Comparison of ENCODE assay signal across 11 cellular contexts in the genomic region with DNA sequence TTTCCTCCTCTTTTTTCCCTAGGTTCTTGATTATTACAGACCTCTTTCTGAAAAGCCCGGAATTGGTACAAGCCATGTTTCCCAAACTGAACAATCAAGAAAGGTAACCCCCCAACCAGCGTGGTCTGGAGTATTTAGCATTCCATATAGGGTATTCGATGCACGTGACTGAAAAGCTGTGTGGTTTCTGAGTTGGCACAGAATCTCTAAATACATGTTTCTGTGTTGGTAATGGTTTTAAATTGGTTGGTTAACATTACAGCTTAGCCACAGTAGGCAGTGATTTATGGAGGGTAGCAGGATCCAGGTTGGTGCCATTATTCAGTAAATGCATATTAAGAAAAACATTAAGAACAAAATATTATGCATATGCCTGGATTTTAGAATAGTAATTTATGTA.
"Had no signal": no experiment of that assay in that cellular context is flagged by ENCODE, and none has a peak within 500 bp of the region (broad histone marks: within the 10 kb centered on the region; RNA-seq: fewer than 3 reads in every experiment).

No MANE protein-coding gene starts in this region.

- DNase-seq: activated CD8-positive, alpha-beta memory T cell treated with anti-CD3 and anti-CD28 coated beads, Interleukin-2, amount 50 U/mL, for 48 hours; activated CD8-positive, alpha-beta T cell treated with anti-CD3 and anti-CD28 coated beads for 36 hours; activated naive CD8-positive, alpha-beta T cell treated with anti-CD3 and anti-CD28 coated beads, Interleukin-2, amount 50 U/mL, for 24 hours; effector memory CD8-positive, alpha-beta T cell; pancreas; T-cell; T1000 had no signal

- H3K4me3 Mint-ChIP-seq: activated CD8-positive, alpha-beta T cell treated with anti-CD3 and anti-CD28 coated beads for 36 hours; activated naive CD8-positive, alpha-beta T cell treated with anti-CD3 and anti-CD28 coated beads, Interleukin-2, amount 50 U/mL, for 24 hours; central memory CD8-positive, alpha-beta T cell; dendritic cell treated with granulocyte-macrophage colony-stimulating factor and Interleukin-4, amounts not matched to agents 40 ng/mL and 50 ng/mL, for 4 days; effector memory CD8-positive, alpha-beta T cell; neural crest cell; T-cell had no signal

- H3K27me3 Mint-ChIP-seq: activated CD8-positive, alpha-beta T cell treated with anti-CD3 and anti-CD28 coated beads for 36 hours; activated naive CD8-positive, alpha-beta T cell treated with anti-CD3 and anti-CD28 coated beads, Interleukin-2, amount 50 U/mL, for 24 hours; central memory CD8-positive, alpha-beta T cell; dendritic cell treated with granulocyte-macrophage colony-stimulating factor and Interleukin-4, amounts not matched to agents 40 ng/mL and 50 ng/mL, for 4 days; effector memory CD8-positive, alpha-beta T cell; T-cell had no signal

- H3K27ac ChIP-seq: pancreas, VCaP had no signal

- H3K9me3 ChIP-seq: pancreas had no signal

- H3K9me3 Mint-ChIP-seq: activated CD8-positive, alpha-beta T cell treated with anti-CD3 and anti-CD28 coated beads for 36 hours; activated naive CD8-positive, alpha-beta T cell treated with anti-CD3 and anti-CD28 coated beads, Interleukin-2, amount 50 U/mL, for 24 hours; central memory CD8-positive, alpha-beta T cell; dendritic cell treated with granulocyte-macrophage colony-stimulating factor and Interleukin-4, amounts not matched to agents 40 ng/mL and 50 ng/mL, for 4 days; effector memory CD8-positive, alpha-beta T cell; neural crest cell; T-cell had no signal

- ATAC-seq: activated CD8-positive, alpha-beta T cell treated with anti-CD3 and anti-CD28 coated beads for 36 hours; activated naive CD8-positive, alpha-beta T cell treated with anti-CD3 and anti-CD28 coated beads, Interleukin-2, amount 50 U/mL, for 24 hours; effector memory CD8-positive, alpha-beta T cell; pancreas; T-cell had no signal

- H3K4me3 ChIP-seq: pancreas had no signal

- H3K4me1 Mint-ChIP-seq: neural crest cell had no signal

- H3K27me3 ChIP-seq: pancreas had no signal

- H3K27ac Mint-ChIP-seq: activated CD8-positive, alpha-beta T cell treated with anti-CD3 and anti-CD28 coated beads for 36 hours; dendritic cell treated with granulocyte-macrophage colony-stimulating factor and Interleukin-4, amounts not matched to agents 40 ng/mL and 50 ng/mL, for 4 days; effector memory CD8-positive, alpha-beta T cell; T-cell had no signal
